10 cellular contexts compared by ENCODE assay signal in the genomic region with DNA sequence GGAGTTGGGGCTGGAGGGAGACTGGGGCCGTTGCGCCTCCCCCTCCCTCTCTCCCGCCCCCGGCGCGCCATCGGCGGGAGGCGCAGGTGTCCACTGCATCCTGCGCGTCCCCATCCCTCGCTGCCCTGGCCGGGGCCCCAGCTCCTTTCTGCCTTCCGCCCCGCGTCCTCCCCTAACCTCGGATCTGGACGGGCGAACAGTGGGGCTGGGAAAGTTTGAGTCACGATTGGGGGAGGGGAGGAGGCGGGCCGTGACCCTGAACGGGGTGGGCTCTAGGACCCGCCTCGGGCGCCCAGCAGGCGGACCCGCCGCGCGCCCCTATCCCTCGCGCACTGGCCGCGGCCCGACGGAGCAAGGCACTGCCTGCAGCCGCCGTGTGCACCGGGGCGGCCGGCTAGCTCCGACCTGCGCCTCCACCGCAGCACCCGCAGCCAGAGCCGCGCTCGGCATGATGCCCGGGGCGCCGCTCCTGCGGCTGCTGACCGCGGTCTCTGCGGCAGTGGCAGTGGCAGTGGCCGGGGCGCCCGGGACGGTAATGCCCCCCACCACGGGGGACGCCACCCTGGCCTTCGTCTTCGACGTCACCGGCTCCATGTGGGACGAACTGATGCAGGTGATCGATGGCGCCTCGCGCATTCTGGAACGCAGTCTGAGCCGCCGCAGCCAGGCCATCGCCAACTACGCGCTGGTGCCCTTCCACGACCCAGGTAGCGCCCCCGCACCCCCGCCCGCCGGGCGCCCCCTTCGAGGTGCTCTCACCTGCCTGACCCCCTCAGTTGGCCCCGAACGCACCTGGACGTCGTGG. TPM values are rescaled to one million over a fixed set of nuclear protein-coding genes. Genes with fewer than 3 reads are reported as not detected.
DNase-seq lines count a peak whose midpoint lies in the region; ATAC-seq, FAIRE-seq and TF ChIP-seq lines count a peak whose summit lies in the region.
"Had no signal": no experiment of that assay in that cellular context is flagged by ENCODE, and none has a peak within 500 bp of the region (broad histone marks: within the 10 kb centered on the region; RNA-seq: fewer than 3 reads in every experiment).

Gene HMCN2, plus strand, starts transcription at position 330 of the 805 bp plus-strand sequence. Its CDS starts 119 bp downstream, at position 449.

- TF ChIP-seq CTCF in GM23338 (conservative IDR thresholded peaks at IDR 0.05; ENCODE audit: low read depth in 2 of 2): no peak
- TF ChIP-seq CTCF in WTC11 (IDR thresholded peaks at IDR 0.05): no peak

- H3K4me2 ChIP-seq in GM23338: peak within 1 kb of the TSS; percentile 89

- H3F3A ChIP-seq in GM23338 (replicated peaks; ENCODE audit: low read depth): peaks cover 13% of the 10 kb centered on the region

- FAIRE-seq in HTR-8/SVneo (lab: Jason Lieb, UNC): no peak

- H3K9me3 Mint-ChIP-seq in GM23338: no peaks in the 10 kb centered on the region; the same call in 2 of the 3 replicates
- no peaks in the 10 kb centered on the region for H3K9me3 Mint-ChIP-seq in WTC11
- no peaks in the 10 kb centered on the region for H3K9me3 Mint-ChIP-seq in activated T-helper 2 cell treated with anti-CD3 and anti-CD28 coated beads, Interferon-gamma antibody, Interleukin-2, Interleukin-4, amounts not matched to agents 10 μg/mL and 5 μg/mL and 100 μg/mL, durations not matched to agents 14 hours and 24 hours and 36 hours

- no peaks in the 10 kb centered on the region for H3K9me3 ChIP-seq in iPS-15b (ENCODE audit: control insufficient read depth, insufficient read depth, low read length)

- H3K27ac ChIP-seq in GM23338 (ENCODE audit: low read depth): no peak within 1 kb of the TSS

- H3K4me3 ChIP-seq in GM23338 (peak within 1 kb of the TSS; percentile 62), iPS-15b (ENCODE audit: low read depth, low read length) (peak within 1 kb of the TSS; percentile 60)

- H3K36me3 Mint-ChIP-seq in GM23338 (ENCODE audit: low read depth) (peaks cover 3% of the 10 kb centered on the region; the same call in 2 of the 3 replicates), WTC11 (no peaks in the 10 kb centered on the region)
- H3K36me3 Mint-ChIP-seq in activated T-helper 2 cell treated with anti-CD3 and anti-CD28 coated beads, Interferon-gamma antibody, Interleukin-2, Interleukin-4, amounts not matched to agents 10 μg/mL and 5 μg/mL and 100 μg/mL, durations not matched to agents 14 hours and 24 hours and 36 hours (ENCODE audit: low read depth): no peaks in the 10 kb centered on the region

- H3K36me3 ChIP-seq in GM23338 (ENCODE audit: insufficient read depth) (no peaks in the 10 kb centered on the region), iPS-15b (ENCODE audit: control insufficient read depth, insufficient read depth, low read length) (no peaks in the 10 kb centered on the region)

- H3K27me3 Mint-ChIP-seq in GM23338 (ENCODE audit: insufficient read depth, low read depth, poor library complexity) (peaks cover 31% of the 10 kb centered on the region), WTC11 (ENCODE audit: low read depth) (peaks cover 34% of the 10 kb centered on the region)
- peaks cover 63% of the 10 kb centered on the region for H3K27me3 Mint-ChIP-seq in activated T-helper 2 cell treated with anti-CD3 and anti-CD28 coated beads, Interferon-gamma antibody, Interleukin-2, Interleukin-4, amounts not matched to agents 10 μg/mL and 5 μg/mL and 100 μg/mL, durations not matched to agents 14 hours and 24 hours and 36 hours (ENCODE audit: low read depth)

- H3K27me3 ChIP-seq in GM23338 (ENCODE audit: insufficient read depth) (peaks cover 35% of the 10 kb centered on the region), iPS-15b (ENCODE audit: control insufficient read depth, insufficient read depth, low read length) (peaks cover 26% of the 10 kb centered on the region)

- peak within 1 kb of the TSS; percentile 93 for H2AFZ ChIP-seq in GM23338

- DNase-seq in GM23338 (ENCODE audit: low spot score): peak; percentile 79
- DNase-seq in WTC11 (ENCODE audit: low spot score): peak; percentile 70
- DNase-seq in sciatic nerve (ENCODE audit: low spot score): peak; percentile 56
- no peak for DNase-seq in HTR-8/SVneo (ENCODE audit: insufficient read length, low spot score)
- no peak for DNase-seq in activated T-helper 2 cell treated with anti-CD3 and anti-CD28 coated beads, Interferon-gamma antibody, Interleukin-2, Interleukin-4, amounts not matched to agents 10 μg/mL and 5 μg/mL and 100 μg/mL, durations not matched to agents 14 hours and 24 hours and 36 hours (ENCODE audit: low spot score)
- DNase-seq: activated T-cell treated with anti-CD3 and anti-CD28 coated beads, Interleukin-2, amount 50 U/mL, for 1 hour; NK-92 treated with Interleukin-12 subunit alpha and Interleukin-12 subunit beta, amount 100 ng/mL, for 24 hours had no signal

- POLR2A ChIA-PET in WTC11 (lab: Charles Lee): interaction anchor here (0.6 kb wide), 2 partner anchors 16 to 70 kb away, joined by 4 read pairs; no protein-coding TSS in a partner anchor

- H3K9me2 ChIP-seq in GM23338 (ENCODE audit: insufficient read depth): no peaks in the 10 kb centered on the region

- peaks cover 25% of the 10 kb centered on the region for H3K4me1 ChIP-seq in GM23338 (ENCODE audit: insufficient read depth)
- peaks cover 3% of the 10 kb centered on the region for H3K4me1 ChIP-seq in iPS-15b (ENCODE audit: control insufficient read depth, insufficient read depth, low read length)

- CTCF ChIA-PET in WTC11 (lab: Charles Lee): interaction anchor here (0.7 to 3.6 kb wide), 7 partner anchors 22 to 1540 kb away, joined by 3 to 13 read pairs (median 4); no protein-coding TSS in a partner anchor

- peak within 1 kb of the TSS; percentile 78 for H3K4me3 Mint-ChIP-seq in GM23338
- peak within 1 kb of the TSS; percentile 75 for H3K4me3 Mint-ChIP-seq in WTC11
- H3K4me3 Mint-ChIP-seq in activated T-helper 2 cell treated with anti-CD3 and anti-CD28 coated beads, Interferon-gamma antibody, Interleukin-2, Interleukin-4, amounts not matched to agents 10 μg/mL and 5 μg/mL and 100 μg/mL, durations not matched to agents 14 hours and 24 hours and 36 hours (ENCODE audit: low read depth): no peak within 1 kb of the TSS

- no peak within 1 kb of the TSS for H3K27ac Mint-ChIP-seq in GM23338
- no peak within 1 kb of the TSS for H3K27ac Mint-ChIP-seq in WTC11
- no peak within 1 kb of the TSS for H3K27ac Mint-ChIP-seq in activated T-helper 2 cell treated with anti-CD3 and anti-CD28 coated beads, Interferon-gamma antibody, Interleukin-2, Interleukin-4, amounts not matched to agents 10 μg/mL and 5 μg/mL and 100 μg/mL, durations not matched to agents 14 hours and 24 hours and 36 hours

- H3K79me2 ChIP-seq in GM23338 (replicated peaks; ENCODE audit: insufficient read depth): no peaks in the 10 kb centered on the region; the same call in 1 of the 2 replicates

- H4K20me1 ChIP-seq in GM23338 (replicated peaks; ENCODE audit: insufficient read depth): no peaks in the 10 kb centered on the region

- peaks cover 45% of the 10 kb centered on the region for H3K4me1 Mint-ChIP-seq in GM23338
- peaks cover 49% of the 10 kb centered on the region for H3K4me1 Mint-ChIP-seq in WTC11
- no peaks in the 10 kb centered on the region for H3K4me1 Mint-ChIP-seq in activated T-helper 2 cell treated with anti-CD3 and anti-CD28 coated beads, Interferon-gamma antibody, Interleukin-2, Interleukin-4, amounts not matched to agents 10 μg/mL and 5 μg/mL and 100 μg/mL, durations not matched to agents 14 hours and 24 hours and 36 hours (ENCODE audit: low read depth)

- H3K9ac ChIP-seq in iPS-15b (ENCODE audit: low read depth, low read length): peak within 1 kb of the TSS; percentile 24

- intact Hi-C loops in sciatic nerve (cut with DNase I): no loop called here
- intact Hi-C loops in activated T-helper 2 cell treated with anti-CD3 and anti-CD28 coated beads, Interferon-gamma antibody, Interleukin-2, Interleukin-4, amounts not matched to agents 10 μg/mL and 5 μg/mL and 100 μg/mL, durations not matched to agents 14 hours and 24 hours and 36 hours (cut with micrococcal nuclease): no loop called here

- ATAC-seq in GM23338 (peak; percentile 83), WTC11 (peak; percentile 74), sciatic nerve (peak; percentile 18), GM19324 (IDR thresholded peaks at IDR 0.05; ENCODE audit: low FRiP score, unreplicated experiment) (no peak), GM21737 (IDR thresholded peaks at IDR 0.05; ENCODE audit: unreplicated experiment) (no peak)

TF ChIP-seq in GM23338, 12 proteins besides CTCF, POLR2A, EP300 and RAD21:
- TF ChIP-seq NANOG (IDR thresholded peaks at IDR 0.05; ENCODE audit: borderline replicate concordance) (no peak), CREB1 (CRISPR knock-in tag; IDR thresholded peaks at IDR 0.05; ENCODE audit: low read depth) (peak; percentile 35; the same call in 1 of the 2 replicates), EZH2 (IDR thresholded peaks at IDR 0.05; ENCODE audit: low read depth, unreplicated experiment) (peak; percentile 16)

TF ChIP-seq in WTC11, 78 proteins besides CTCF, POLR2A, EP300 and RAD21 (continues in another document):
- no peak for TF ChIP-seq ZNF416 (CRISPR knock-in tag; IDR thresholded peaks at IDR 0.05)
- TF ChIP-seq, protein P1, sequence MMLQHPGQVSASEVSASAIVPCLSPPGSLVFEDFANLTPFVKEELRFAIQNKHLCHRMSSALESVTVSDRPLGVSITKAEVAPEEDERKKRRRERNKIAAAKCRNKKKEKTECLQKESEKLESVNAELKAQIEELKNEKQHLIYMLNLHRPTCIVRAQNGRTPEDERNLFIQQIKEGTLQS (CRISPR knock-in tag; conservative IDR thresholded peaks at IDR 0.05): peak; percentile 51; the same call in 1 of the 2 replicates
- TF ChIP-seq, protein P2, sequence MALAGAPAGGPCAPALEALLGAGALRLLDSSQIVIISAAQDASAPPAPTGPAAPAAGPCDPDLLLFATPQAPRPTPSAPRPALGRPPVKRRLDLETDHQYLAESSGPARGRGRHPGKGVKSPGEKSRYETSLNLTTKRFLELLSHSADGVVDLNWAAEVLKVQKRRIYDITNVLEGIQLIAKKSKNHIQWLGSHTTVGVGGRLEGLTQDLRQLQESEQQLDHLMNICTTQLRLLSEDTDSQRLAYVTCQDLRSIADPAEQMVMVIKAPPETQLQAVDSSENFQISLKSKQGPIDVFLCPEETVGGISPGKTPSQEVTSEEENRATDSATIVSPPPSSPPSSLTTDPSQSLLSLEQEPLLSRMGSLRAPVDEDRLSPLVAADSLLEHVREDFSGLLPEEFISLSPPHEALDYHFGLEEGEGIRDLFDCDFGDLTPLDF (CRISPR knock-in tag; IDR thresholded peaks at IDR 0.05): peak; percentile 36; the same call in 1 of the 2 replicates

RNA-seq across cellular contexts. Expression of gene HMCN2, which starts in this region (rescaled TPM):
- 2.6 and 4.7 TPM in 2 replicates for total RNA-seq in GM23338 (2014; rRNA removed; shearing (Covaris generic))
- polyA plus RNA-seq in GM23338 (2016; fragmentation: Nextera tagmentation; extraction: Ambion mirVana): 1.3 and 2.1 TPM in 2 replicates
- 5.6 to 12.4 TPM (median 10.8 TPM) in 3 replicates for total RNA-seq in WTC11 (2021)
- 3.3 TPM for total RNA-seq in sciatic nerve
- not detected in 2 replicates for total RNA-seq in activated T-helper 2 cell treated with anti-CD3 and anti-CD28 coated beads, Interferon-gamma antibody, Interleukin-2, Interleukin-4, amounts not matched to agents 10 μg/mL and 5 μg/mL and 100 μg/mL, durations not matched to agents 14 hours and 24 hours and 36 hours

Comparison
In these comparisons a context has a peak if more than half of its experiments do, and no peak if none do; other contexts are left out.
1. ATAC-seq: peak in GM23338 (single experiment), WTC11 (single experiment) and sciatic nerve (single experiment); none in GM19324 (single experiment) and GM21737 (single experiment).
2. DNase-seq: peak in GM23338 (single experiment), WTC11 (single experiment) and sciatic nerve (single experiment); none in HTR-8/SVneo (single experiment) and activated T-helper 2 cell treated with anti-CD3 and anti-CD28 coated beads, Interferon-gamma antibody, Interleukin-2, Interleukin-4, amounts not matched to agents 10 μg/mL and 5 μg/mL and 100 μg/mL, durations not matched to agents 14 hours and 24 hours and 36 hours (single experiment).